ENCODE assay signal across 1 cellular context in the genomic region with DNA sequence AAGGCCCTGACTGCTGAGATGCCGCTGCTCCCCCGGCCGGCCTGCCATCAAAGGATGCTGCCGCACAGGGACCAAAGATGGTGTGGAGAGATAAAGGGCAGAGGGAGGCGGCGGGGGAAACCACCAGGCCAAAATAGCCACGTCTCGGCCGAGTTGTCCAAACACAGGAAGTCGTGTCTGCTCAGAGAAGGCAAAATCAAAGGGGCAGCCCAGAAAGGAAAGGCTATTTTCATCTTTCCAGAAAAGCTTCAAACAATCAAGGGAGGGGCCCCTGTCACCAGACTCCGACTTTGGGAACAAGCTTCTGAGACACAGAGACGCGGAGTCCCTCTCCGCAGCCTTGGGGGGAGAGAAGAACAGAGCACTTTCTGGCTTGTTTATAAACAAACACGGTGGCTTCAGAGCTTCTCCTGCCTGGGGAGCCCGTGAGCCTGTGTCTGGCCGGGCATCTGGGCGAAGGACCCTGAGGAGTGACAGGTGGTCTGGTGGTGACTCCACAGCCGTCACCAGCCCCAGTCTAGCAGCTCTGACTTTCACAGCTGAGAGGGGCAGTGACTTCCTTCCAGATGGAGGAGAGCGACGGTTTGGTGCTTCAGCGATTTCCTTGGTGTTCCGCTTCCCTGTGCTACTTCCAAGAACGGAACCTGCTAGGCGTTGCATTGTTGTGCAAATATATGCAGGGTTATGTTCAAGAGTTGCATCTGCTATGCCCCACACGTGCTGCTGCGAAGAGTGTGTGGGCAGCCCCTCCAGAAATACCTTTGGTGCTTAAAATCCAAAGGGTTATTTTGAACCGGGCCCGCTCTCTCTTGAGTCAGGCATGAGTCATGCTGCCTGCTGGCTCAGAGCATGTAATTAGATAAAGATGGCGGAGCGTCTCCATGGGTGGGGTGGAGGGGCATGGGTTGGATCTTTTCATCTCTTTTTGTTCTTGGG.
TF ChIP-seq lines count a peak whose summit lies in the region.

No MANE protein-coding gene starts in this region.

TF ChIP-seq in GM23338, 12 proteins besides CTCF, POLR2A, EP300 and RAD21 (continued from another document):
- TF ChIP-seq, protein P1, sequence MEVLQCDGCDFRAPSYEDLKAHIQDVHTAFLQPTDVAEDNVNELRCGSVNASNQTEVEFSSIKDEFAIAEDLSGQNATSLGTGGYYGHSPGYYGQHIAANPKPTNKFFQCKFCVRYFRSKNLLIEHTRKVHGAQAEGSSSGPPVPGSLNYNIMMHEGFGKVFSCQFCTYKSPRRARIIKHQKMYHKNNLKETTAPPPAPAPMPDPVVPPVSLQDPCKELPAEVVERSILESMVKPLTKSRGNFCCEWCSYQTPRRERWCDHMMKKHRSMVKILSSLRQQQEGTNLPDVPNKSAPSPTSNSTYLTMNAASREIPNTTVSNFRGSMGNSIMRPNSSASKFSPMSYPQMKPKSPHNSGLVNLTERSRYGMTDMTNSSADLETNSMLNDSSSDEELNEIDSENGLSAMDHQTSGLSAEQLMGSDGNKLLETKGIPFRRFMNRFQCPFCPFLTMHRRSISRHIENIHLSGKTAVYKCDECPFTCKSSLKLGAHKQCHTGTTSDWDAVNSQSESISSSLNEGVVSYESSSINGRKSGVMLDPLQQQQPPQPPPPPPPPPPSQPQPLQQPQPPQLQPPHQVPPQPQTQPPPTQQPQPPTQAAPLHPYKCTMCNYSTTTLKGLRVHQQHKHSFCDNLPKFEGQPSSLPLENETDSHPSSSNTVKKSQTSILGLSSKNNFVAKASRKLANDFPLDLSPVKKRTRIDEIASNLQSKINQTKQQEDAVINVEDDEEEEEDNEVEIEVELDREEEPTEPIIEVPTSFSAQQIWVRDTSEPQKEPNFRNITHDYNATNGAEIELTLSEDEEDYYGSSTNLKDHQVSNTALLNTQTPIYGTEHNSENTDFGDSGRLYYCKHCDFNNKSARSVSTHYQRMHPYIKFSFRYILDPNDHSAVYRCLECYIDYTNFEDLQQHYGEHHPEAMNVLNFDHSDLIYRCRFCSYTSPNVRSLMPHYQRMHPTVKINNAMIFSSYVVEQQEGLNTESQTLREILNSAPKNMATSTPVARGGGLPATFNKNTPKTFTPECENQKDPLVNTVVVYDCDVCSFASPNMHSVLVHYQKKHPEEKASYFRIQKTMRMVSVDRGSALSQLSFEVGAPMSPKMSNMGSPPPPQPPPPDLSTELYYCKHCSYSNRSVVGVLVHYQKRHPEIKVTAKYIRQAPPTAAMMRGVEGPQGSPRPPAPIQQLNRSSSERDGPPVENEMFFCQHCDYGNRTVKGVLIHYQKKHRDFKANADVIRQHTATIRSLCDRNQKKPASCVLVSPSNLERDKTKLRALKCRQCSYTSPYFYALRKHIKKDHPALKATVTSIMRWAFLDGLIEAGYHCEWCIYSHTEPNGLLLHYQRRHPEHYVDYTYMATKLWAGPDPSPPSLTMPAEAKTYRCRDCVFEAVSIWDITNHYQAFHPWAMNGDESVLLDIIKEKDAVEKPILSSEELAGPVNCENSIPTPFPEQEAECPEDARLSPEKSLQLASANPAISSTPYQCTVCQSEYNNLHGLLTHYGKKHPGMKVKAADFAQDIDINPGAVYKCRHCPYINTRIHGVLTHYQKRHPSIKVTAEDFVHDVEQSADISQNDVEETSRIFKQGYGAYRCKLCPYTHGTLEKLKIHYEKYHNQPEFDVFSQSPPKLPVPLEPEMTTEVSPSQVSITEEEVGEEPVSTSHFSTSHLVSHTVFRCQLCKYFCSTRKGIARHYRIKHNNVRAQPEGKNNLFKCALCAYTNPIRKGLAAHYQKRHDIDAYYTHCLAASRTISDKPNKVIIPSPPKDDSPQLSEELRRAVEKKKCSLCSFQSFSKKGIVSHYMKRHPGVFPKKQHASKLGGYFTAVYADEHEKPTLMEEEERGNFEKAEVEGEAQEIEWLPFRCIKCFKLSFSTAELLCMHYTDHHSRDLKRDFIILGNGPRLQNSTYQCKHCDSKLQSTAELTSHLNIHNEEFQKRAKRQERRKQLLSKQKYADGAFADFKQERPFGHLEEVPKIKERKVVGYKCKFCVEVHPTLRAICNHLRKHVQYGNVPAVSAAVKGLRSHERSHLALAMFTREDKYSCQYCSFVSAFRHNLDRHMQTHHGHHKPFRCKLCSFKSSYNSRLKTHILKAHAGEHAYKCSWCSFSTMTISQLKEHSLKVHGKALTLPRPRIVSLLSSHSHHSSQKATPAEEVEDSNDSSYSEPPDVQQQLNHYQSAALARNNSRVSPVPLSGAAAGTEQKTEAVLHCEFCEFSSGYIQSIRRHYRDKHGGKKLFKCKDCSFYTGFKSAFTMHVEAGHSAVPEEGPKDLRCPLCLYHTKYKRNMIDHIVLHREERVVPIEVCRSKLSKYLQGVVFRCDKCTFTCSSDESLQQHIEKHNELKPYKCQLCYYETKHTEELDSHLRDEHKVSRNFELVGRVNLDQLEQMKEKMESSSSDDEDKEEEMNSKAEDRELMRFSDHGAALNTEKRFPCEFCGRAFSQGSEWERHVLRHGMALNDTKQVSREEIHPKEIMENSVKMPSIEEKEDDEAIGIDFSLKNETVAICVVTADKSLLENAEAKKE (CRISPR knock-in tag; IDR thresholded peaks at IDR 0.05) = no peak
- no peak for TF ChIP-seq ETS1 (IDR thresholded peaks at IDR 0.05)
- TF ChIP-seq ZNF114 (CRISPR knock-in tag; IDR thresholded peaks at IDR 0.05) = no peak
- TF ChIP-seq CREB1 (CRISPR knock-in tag; IDR thresholded peaks at IDR 0.05; ENCODE audit: low read depth) = no peak
- no peak for TF ChIP-seq POLR2AphosphoS5 (IDR thresholded peaks at IDR 0.05; ENCODE audit: low read depth)
- no peak for TF ChIP-seq JUNB (IDR thresholded peaks at IDR 0.05; ENCODE audit: unreplicated experiment)
- TF ChIP-seq EZH2 (IDR thresholded peaks at IDR 0.05; ENCODE audit: low read depth, unreplicated experiment) = no peak
- TF ChIP-seq EZH2phosphoT487 (IDR thresholded peaks at IDR 0.05; ENCODE audit: unreplicated experiment) = no peak
